Comparison of ENCODE assay signal across 8 cellular contexts in the genomic region with DNA sequence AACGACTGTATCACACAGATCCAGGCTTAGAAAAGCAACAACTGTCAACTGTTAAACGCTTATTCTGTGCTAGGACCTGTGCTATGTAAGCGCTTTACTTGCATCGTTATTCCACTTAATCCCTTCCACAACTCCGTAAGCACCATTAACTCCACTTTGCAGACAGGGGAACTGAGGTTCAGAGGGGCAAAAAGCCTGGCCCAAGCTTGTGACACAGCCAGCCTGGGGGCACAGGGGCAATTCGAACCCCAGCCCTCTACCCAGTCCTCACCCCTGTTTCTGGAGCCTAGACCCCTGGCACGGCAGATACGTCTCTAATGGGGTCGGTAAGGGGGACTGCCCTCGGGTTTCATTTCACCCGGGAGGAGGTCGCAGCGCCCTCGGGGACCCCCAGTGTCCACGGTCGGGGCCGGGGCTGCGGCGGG. TPM values are rescaled to one million over a fixed set of nuclear protein-coding genes. Genes with fewer than 3 reads are reported as not detected.
A peak's percentile ranks its signal among the peaks of the same experiment; 100 is the strongest.
DNase-seq lines count a peak whose midpoint lies in the region; ATAC-seq lines count a peak whose summit lies in the region.

No MANE protein-coding gene starts in this region.

- H3K4me3 ChIP-seq in CD8-positive, alpha-beta memory T cell (ENCODE audit: low read length): peak overlapping the region; percentile 99
- peak overlapping the region; percentile 88 for H3K4me3 ChIP-seq in iPS-11a (ENCODE audit: low read depth, low read length)

- H3K4me1 Mint-ChIP-seq in CD8-positive, alpha-beta memory T cell: peaks cover 17 to 36% (median 30%) of the 10 kb centered on the region in 3 donors
- H3K4me1 Mint-ChIP-seq in activated CD8-positive, alpha-beta T cell treated with anti-CD3 and anti-CD28 coated beads, Interleukin-2, amount 10 ng/mL, durations not matched to agents 7 days and 5 days (ENCODE audit: low read depth): peaks cover 41% of the 10 kb centered on the region

- H3K4me1 ChIP-seq in CD8-positive, alpha-beta memory T cell (ENCODE audit: insufficient read depth, low read length): peaks cover 7% of the 10 kb centered on the region

- POLR2A ChIA-PET in CD8-positive, alpha-beta memory T cell (lab: Charles Lee): interaction anchor here (1.6 kb wide), 1 partner anchor 27 kb away, joined by 7 read pairs; the partner anchor contains the start of gene NDRG3
- POLR2A ChIA-PET in activated CD8-positive, alpha-beta T cell treated with anti-CD3 and anti-CD28 coated beads, Interleukin-2, amount 10 ng/mL, durations not matched to agents 7 days and 5 days (lab: Charles Lee): interaction anchor here (0.8 to 1.2 kb wide), 4 partner anchors 54 to 406 kb away, joined by 3 to 4 read pairs (median 3); partner anchors contain the start of genes MROH8 and RPN2

- H3K9me3 ChIP-seq in CD8-positive, alpha-beta memory T cell (ENCODE audit: low read length): no peaks in the 10 kb centered on the region

- CTCF ChIA-PET in CD8-positive, alpha-beta memory T cell (lab: Charles Lee): interaction anchor here (1.0 to 2.5 kb wide), 6 partner anchors 9 to 102 kb away, joined by 3 to 7 read pairs (median 3); no protein-coding TSS in a partner anchor
- CTCF ChIA-PET in activated CD8-positive, alpha-beta T cell treated with anti-CD3 and anti-CD28 coated beads, Interleukin-2, amount 10 ng/mL, durations not matched to agents 7 days and 5 days (lab: Charles Lee): interaction anchor here (0.7 to 3.1 kb wide), 34 partner anchors 13 to 348 kb away, joined by 3 to 16 read pairs (median 6); partner anchors contain the start of genes NDRG3, RAB5IF and SLA2

- H3K27ac ChIP-seq in CD8-positive, alpha-beta memory T cell (ENCODE audit: low read depth, low read length): peak overlapping the region; percentile 94
- H3K27ac ChIP-seq in substantia nigra (ENCODE audit: low read depth, low read length, poor library complexity, severe bottlenecking): peak overlapping the region; percentile 90

- peaks cover 0 to 3% of the 10 kb centered on the region in 2 donors for H3K27me3 Mint-ChIP-seq in CD8-positive, alpha-beta memory T cell
- peaks cover 2% of the 10 kb centered on the region for H3K27me3 Mint-ChIP-seq in activated CD8-positive, alpha-beta T cell treated with anti-CD3 and anti-CD28 coated beads, Interleukin-2, amount 10 ng/mL, durations not matched to agents 7 days and 5 days (ENCODE audit: low read depth)

- H3K9me3 Mint-ChIP-seq in CD8-positive, alpha-beta memory T cell: no peaks in the 10 kb centered on the region
- H3K9me3 Mint-ChIP-seq in activated CD8-positive, alpha-beta T cell treated with anti-CD3 and anti-CD28 coated beads, Interleukin-2, amount 10 ng/mL, durations not matched to agents 7 days and 5 days (ENCODE audit: insufficient read depth): no peaks in the 10 kb centered on the region

- no peaks in the 10 kb centered on the region for H3K36me3 ChIP-seq in CD8-positive, alpha-beta memory T cell (ENCODE audit: insufficient read depth, low read length)

- H3K36me3 Mint-ChIP-seq in CD8-positive, alpha-beta memory T cell: peaks cover 0 to 12% (median 0%) of the 10 kb centered on the region in 3 donors
- peaks cover 18% of the 10 kb centered on the region for H3K36me3 Mint-ChIP-seq in activated CD8-positive, alpha-beta T cell treated with anti-CD3 and anti-CD28 coated beads, Interleukin-2, amount 10 ng/mL, durations not matched to agents 7 days and 5 days (ENCODE audit: low read depth)

- peak overlapping the region; percentile 91 to 100 (median 97) for H3K4me3 Mint-ChIP-seq in CD8-positive, alpha-beta memory T cell
- peak overlapping the region; percentile 94 for H3K4me3 Mint-ChIP-seq in activated CD8-positive, alpha-beta T cell treated with anti-CD3 and anti-CD28 coated beads, Interleukin-2, amount 10 ng/mL, durations not matched to agents 7 days and 5 days

- H3K27me3 ChIP-seq in CD8-positive, alpha-beta memory T cell (ENCODE audit: insufficient read depth, low read length, poor library complexity, severe bottlenecking): no peaks in the 10 kb centered on the region

- no peak for DNase-seq in CD8-positive, alpha-beta memory T cell
- no peak for DNase-seq in activated CD8-positive, alpha-beta T cell treated with anti-CD3 and anti-CD28 coated beads, Interleukin-2, amount 10 ng/mL, durations not matched to agents 7 days and 5 days
- no peak for DNase-seq in substantia nigra (lab: John Stamatoyannopoulos, UW)
- no peak for DNase-seq in DMS153 (lab: John Stamatoyannopoulos, UW)
- no peak for DNase-seq in stimulated activated CD4-positive, alpha-beta T cell treated with anti-CD3 and anti-CD28 coated beads, Interleukin-1b, Interleukin-23, amount 100 ng/mL, for 48 hours

- ATAC-seq in HG02678 (IDR thresholded peaks at IDR 0.05; ENCODE audit: unreplicated experiment) (peak; percentile 4), HG02884 (IDR thresholded peaks at IDR 0.05; ENCODE audit: unreplicated experiment) (no peak)
- ATAC-seq in activated CD8-positive, alpha-beta T cell treated with anti-CD3 and anti-CD28 coated beads, Interleukin-2, amount 10 ng/mL, durations not matched to agents 7 days and 5 days: no peak

- H3K27ac Mint-ChIP-seq in CD8-positive, alpha-beta memory T cell: peak overlapping the region; percentile 52 to 99 (median 96)
- peak overlapping the region; percentile 96 for H3K27ac Mint-ChIP-seq in activated CD8-positive, alpha-beta T cell treated with anti-CD3 and anti-CD28 coated beads, Interleukin-2, amount 10 ng/mL, durations not matched to agents 7 days and 5 days

RNA-seq across cellular contexts. Expression of gene DSN1, which starts 0.4 kb away (rescaled TPM):
- total RNA-seq in CD8-positive, alpha-beta memory T cell: 10 to 100 TPM; 23.1 to 24.7 TPM
- polyA plus RNA-seq in CD8-positive, alpha-beta memory T cell: 6.7 TPM
- total RNA-seq in activated CD8-positive, alpha-beta T cell treated with anti-CD3 and anti-CD28 coated beads, Interleukin-2, amount 10 ng/mL, durations not matched to agents 7 days and 5 days: 10 to 100 TPM; 40.2 to 41.8 TPM

RNA-seq across cellular contexts. Expression of gene NDRG3, which starts 27.2 kb away (rescaled TPM):
- 10 to 100 TPM; 19.9 to 20.3 TPM for total RNA-seq in CD8-positive, alpha-beta memory T cell
- polyA plus RNA-seq in CD8-positive, alpha-beta memory T cell: 49.8 TPM
- total RNA-seq in activated CD8-positive, alpha-beta T cell treated with anti-CD3 and anti-CD28 coated beads, Interleukin-2, amount 10 ng/mL, durations not matched to agents 7 days and 5 days: 10 to 100 TPM; 37.2 to 39.4 TPM
